In genomic region chr1:6861075-6861724, GRCh38 we compare ENCODE assay signal across 17 cellular contexts.
DNase-seq lines count a peak whose midpoint lies in the region; ATAC-seq and TF ChIP-seq lines count a peak whose summit lies in the region.
"Had no signal": no experiment of that assay in that cellular context is flagged by ENCODE, and none has a peak within 500 bp of the region (broad histone marks: within the 10 kb centered on the region; RNA-seq: fewer than 3 reads in every experiment).

No MANE protein-coding gene starts in this region.

- no peaks in the 10 kb centered on the region for H3K27me3 ChIP-seq in vagina
- H3K27me3 ChIP-seq: dorsolateral prefrontal cortex, upper lobe of right lung had no signal

- intact Hi-C loops in vagina (cut with DNase I): no loop called here

- no peaks in the 10 kb centered on the region for H3K36me3 Mint-ChIP-seq in chondrocyte (ENCODE audit: low read depth)
- peaks cover 23% of the 10 kb centered on the region for H3K36me3 Mint-ChIP-seq in activated T-cell treated with anti-CD3 and anti-CD28 coated beads, Interleukin-2, amount 50 U/mL, for 24 hours (ENCODE audit: low read depth)

- peak overlapping the region; percentile 55 for H3K27ac Mint-ChIP-seq in chondrocyte (ENCODE audit: unreplicated experiment)
- H3K27ac Mint-ChIP-seq in activated T-cell treated with anti-CD3 and anti-CD28 coated beads, Interleukin-2, amount 50 U/mL, for 24 hours: no peak overlapping the region

- H3K9me3 ChIP-seq in vagina: no peaks in the 10 kb centered on the region
- H3K9me3 ChIP-seq: upper lobe of right lung had no signal

- TF ChIP-seq POLR2A in vagina (IDR thresholded peaks at IDR 0.05): no peak

- H3K4me1 Mint-ChIP-seq in chondrocyte (ENCODE audit: low read depth): peaks cover 77% of the 10 kb centered on the region
- H3K4me1 Mint-ChIP-seq in activated T-cell treated with anti-CD3 and anti-CD28 coated beads, Interleukin-2, amount 50 U/mL, for 24 hours (ENCODE audit: low read depth): peaks cover 29% of the 10 kb centered on the region

- no peaks in the 10 kb centered on the region for H3K36me3 ChIP-seq in vagina
- H3K36me3 ChIP-seq: upper lobe of right lung had no signal

- no peak overlapping the region for H3K27ac ChIP-seq in vagina
- H3K27ac ChIP-seq: dorsolateral prefrontal cortex, upper lobe of right lung had no signal

- DNase-seq in GM12865 (ENCODE audit: low read depth) (peak; percentile 68), chondrocyte (ENCODE audit: low spot score) (no peak), vagina (ENCODE audit: extremely low spot score in 2 of 2) (no peak), NCI-H2081 (lab: John Stamatoyannopoulos, UW) (no peak), foreskin melanocyte (no peak)
- no peak for DNase-seq in activated T-cell treated with anti-CD3 and anti-CD28 coated beads, Interleukin-2, amount 50 U/mL, for 24 hours
- DNase-seq: activated T-cell treated with anti-CD3 and anti-CD28 coated beads for 4 hours, amniotic stem cell, DMS153, dorsolateral prefrontal cortex, NCI-H1092, NCI-H345, OCI-M1, upper lobe of right lung had no signal

- peaks cover 4% of the 10 kb centered on the region for H3K4me1 ChIP-seq in vagina
- H3K4me1 ChIP-seq: upper lobe of right lung had no signal

- ATAC-seq in GM21390 (IDR thresholded peaks at IDR 0.05; ENCODE audit: unreplicated experiment): peak; percentile 43
- ATAC-seq in HG03095 (IDR thresholded peaks at IDR 0.05; ENCODE audit: unreplicated experiment): peak; percentile 60
- ATAC-seq: activated CD4-positive, CD25-positive, alpha-beta regulatory T cell treated with anti-CD3 and anti-CD28 coated beads, Interleukin-2, amount 50 U/mL, for 24 hours; upper lobe of right lung had no signal

- no peak overlapping the region for H3K4me3 Mint-ChIP-seq in chondrocyte (ENCODE audit: unreplicated experiment)
- no peak overlapping the region for H3K4me3 Mint-ChIP-seq in activated T-cell treated with anti-CD3 and anti-CD28 coated beads, Interleukin-2, amount 50 U/mL, for 24 hours

- H3K4me3 ChIP-seq in GM12865 (ENCODE audit: low read depth, low read length) (peak overlapping the region; percentile 12; the same call in 1 of the 2 replicates), vagina (no peak overlapping the region)
- H3K4me3 ChIP-seq: dorsolateral prefrontal cortex, upper lobe of right lung had no signal

- no peaks in the 10 kb centered on the region for H3K27me3 Mint-ChIP-seq in chondrocyte (ENCODE audit: low read depth)
- H3K27me3 Mint-ChIP-seq in activated T-cell treated with anti-CD3 and anti-CD28 coated beads, Interleukin-2, amount 50 U/mL, for 24 hours: no peaks in the 10 kb centered on the region

- no peaks in the 10 kb centered on the region for H3K9me3 Mint-ChIP-seq in chondrocyte (ENCODE audit: low read depth)
- no peaks in the 10 kb centered on the region for H3K9me3 Mint-ChIP-seq in activated T-cell treated with anti-CD3 and anti-CD28 coated beads, Interleukin-2, amount 50 U/mL, for 24 hours

- TF ChIP-seq CTCF in GM12865 (IDR thresholded peaks at IDR 0.05; ENCODE audit: insufficient read depth, low read depth, low read length, missing control alignments) (no peak), chondrocyte (IDR thresholded peaks at IDR 0.05) (no peak), vagina (IDR thresholded peaks at IDR 0.05) (no peak)
